ENCODE assay signal across 24 cellular contexts in the genomic region with DNA sequence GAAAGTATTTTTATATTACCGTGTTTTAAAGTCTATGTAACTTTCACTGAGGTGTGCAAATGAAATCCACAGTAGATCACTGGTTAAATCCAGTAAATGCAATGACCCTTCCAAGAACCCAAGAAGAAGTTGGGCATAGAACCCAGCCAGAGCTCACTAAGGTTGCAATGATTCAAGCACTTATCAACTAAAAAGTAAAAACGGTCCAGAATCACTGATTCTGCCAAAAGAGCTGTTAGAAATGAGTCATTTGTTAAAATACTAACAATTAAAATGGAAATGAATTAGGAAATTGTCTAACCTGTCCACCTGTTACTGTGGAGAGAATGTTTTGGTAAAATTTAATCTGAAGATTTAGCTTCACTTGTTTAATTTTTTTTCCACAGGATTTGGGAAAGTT.
DNase-seq lines count a peak whose midpoint lies in the region; ATAC-seq and TF ChIP-seq lines count a peak whose summit lies in the region.
"Had no signal": no experiment of that assay in that cellular context is flagged by ENCODE, and none has a peak within 500 bp of the region (broad histone marks: within the 10 kb centered on the region; RNA-seq: fewer than 3 reads in every experiment).

No MANE protein-coding gene starts in this region.

- H4K20me1 ChIP-seq in OCI-LY1 (ENCODE audit: insufficient read depth, low read length) = no peaks in the 10 kb centered on the region

- H3K4me1 ChIP-seq in OCI-LY1 (ENCODE audit: insufficient read depth, low read length, severe bottlenecking) = peaks cover 24% of the 10 kb centered on the region
- H3K4me1 ChIP-seq: Peyer's patch had no signal

- ATAC-seq in GM21576 (IDR thresholded peaks at IDR 0.05; ENCODE audit: unreplicated experiment) = no peak
- ATAC-seq: A549 had no signal

- H3K9me3 ChIP-seq in OCI-LY1 (ENCODE audit: low read length) = no peaks in the 10 kb centered on the region
- H3K9me3 ChIP-seq: A549, Peyer's patch had no signal

- no peaks in the 10 kb centered on the region for H3K27me3 ChIP-seq in OCI-LY1 (ENCODE audit: insufficient read depth, low read length)
- H3K27me3 ChIP-seq: Peyer's patch had no signal

- H3K36me3 Mint-ChIP-seq in Calu3 (ENCODE audit: insufficient read depth, unreplicated experiment) = no peaks in the 10 kb centered on the region
- H3K36me3 Mint-ChIP-seq in nephron (ENCODE audit: low read depth) = no peaks in the 10 kb centered on the region
- no peaks in the 10 kb centered on the region for H3K36me3 Mint-ChIP-seq in activated naive CD4-positive, alpha-beta T cell treated with anti-CD3 and anti-CD28 coated beads for 36 hours (ENCODE audit: low read depth)
- H3K36me3 Mint-ChIP-seq: CD14-positive monocyte had no signal

- H3K4me2 ChIP-seq in OCI-LY1 (ENCODE audit: low read length) = no peak overlapping the region

- H3K4me1 Mint-ChIP-seq in Calu3 (ENCODE audit: low read depth, unreplicated experiment) (peaks cover 29% of the 10 kb centered on the region), nephron (peaks cover 33% of the 10 kb centered on the region)
- peaks cover 22% of the 10 kb centered on the region for H3K4me1 Mint-ChIP-seq in activated naive CD4-positive, alpha-beta T cell treated with anti-CD3 and anti-CD28 coated beads for 36 hours (ENCODE audit: low read depth)
- H3K4me1 Mint-ChIP-seq: CD14-positive monocyte had no signal

- intact Hi-C loops in Calu3 (cut with micrococcal nuclease; ENCODE audit: unreplicated experiment) = no loop called here
- intact Hi-C loops in activated naive CD4-positive, alpha-beta T cell treated with anti-CD3 and anti-CD28 coated beads for 36 hours (cut with micrococcal nuclease) = loop anchor here (10.0 kb wide), 1 partner anchor 329 kb away; no protein-coding TSS in a partner anchor

- DNase-seq in Calu3 = no peak
- DNase-seq in cerebellar cortex (ENCODE audit: low spot score) = peak; percentile 18
- DNase-seq in stimulated activated CD4-positive, alpha-beta T cell treated with anti-CD3 and anti-CD28 coated beads, Interleukin-2, amount 100 ng/mL, for 48 hours = no peak
- no peak for DNase-seq in activated naive CD4-positive, alpha-beta T cell treated with anti-CD3 and anti-CD28 coated beads for 36 hours
- no peak for DNase-seq in NCI-H345 (lab: John Stamatoyannopoulos, UW)
- DNase-seq: CD8-positive, alpha-beta memory T cell; DND-41; GM23248; H7; KBM-7; MM.1S; NCI-H2029; NCI-H510A; NCI-H69; OCI-M1; Peyer's patch; SIG-M5 had no signal

- CTCF ChIA-PET in Calu3 (lab: Charles Lee) = interaction anchor here (0.7 kb wide), 1 partner anchor 11 kb away, joined by 5 read pairs; no protein-coding TSS in a partner anchor
- CTCF ChIA-PET in activated naive CD4-positive, alpha-beta T cell treated with anti-CD3 and anti-CD28 coated beads for 36 hours (lab: Charles Lee) = no interaction called here

- H3K27ac Mint-ChIP-seq in Calu3 (ENCODE audit: unreplicated experiment) = peak overlapping the region; percentile 73
- peak overlapping the region in 2 of 3 experiments; percentile 30 to 83 for H3K27ac Mint-ChIP-seq in nephron
- H3K27ac Mint-ChIP-seq in activated naive CD4-positive, alpha-beta T cell treated with anti-CD3 and anti-CD28 coated beads for 36 hours = no peak overlapping the region
- H3K27ac Mint-ChIP-seq: B cell; CD14-positive monocyte; CD8-positive, alpha-beta memory T cell had no signal

- H3K36me3 ChIP-seq in OCI-LY1 (ENCODE audit: insufficient read depth, low read length) = no peaks in the 10 kb centered on the region
- H3K36me3 ChIP-seq: Peyer's patch had no signal

- H3K79me2 ChIP-seq in OCI-LY1 (ENCODE audit: insufficient read depth, low read length) = no peaks in the 10 kb centered on the region; the same call in 1 of the 2 replicates

- H3K9me2 ChIP-seq in OCI-LY1 (ENCODE audit: low read depth, low read length) = no peaks in the 10 kb centered on the region

- no TSS peak for BruUV-seq in Calu3 (replicated peaks; lab: Mats Ljungman, UMichigan)

- H3K9me3 Mint-ChIP-seq in Calu3 (ENCODE audit: low read depth, unreplicated experiment) = no peaks in the 10 kb centered on the region
- H3K9me3 Mint-ChIP-seq in nephron = no peaks in the 10 kb centered on the region
- no peaks in the 10 kb centered on the region for H3K9me3 Mint-ChIP-seq in activated naive CD4-positive, alpha-beta T cell treated with anti-CD3 and anti-CD28 coated beads for 36 hours

- H3K4me3 ChIP-seq in OCI-LY1 (ENCODE audit: low read depth, low read length, poor library complexity, severe bottlenecking) = no peak overlapping the region
- H3K4me3 ChIP-seq: A549, GM23248, Peyer's patch had no signal

- no peak for TF ChIP-seq CTCF in Calu3 (IDR thresholded peaks at IDR 0.05; ENCODE audit: unreplicated experiment)
- no peak for TF ChIP-seq CTCF in OCI-LY1 (IDR thresholded peaks at IDR 0.05; ENCODE audit: low read length)
- TF ChIP-seq CTCF in nephron (IDR thresholded peaks at IDR 0.05; ENCODE audit: unreplicated experiment in 3 of 3) = no peak

- no peak overlapping the region for H3K27ac ChIP-seq in OCI-LY1 (ENCODE audit: low read depth, low read length, poor library complexity, severe bottlenecking)
- H3K27ac ChIP-seq: A549, GM23248, Peyer's patch, SK-N-MC had no signal

- H3F3A ChIP-seq in OCI-LY1 (ENCODE audit: insufficient read depth, low read length) = no peaks in the 10 kb centered on the region

- H3K9ac ChIP-seq in OCI-LY1 (ENCODE audit: low read length) = no peak overlapping the region
- H3K9ac ChIP-seq: GM23248 had no signal

- 0 out of 2 replicates have a peak overlapping the region, but pooled peaks have one; percentile 18 for H2AFZ ChIP-seq in OCI-LY1 (ENCODE audit: low read length)

- H3K27me3 Mint-ChIP-seq in Calu3 (ENCODE audit: unreplicated experiment) (no peaks in the 10 kb centered on the region), nephron (ENCODE audit: low read depth) (peaks cover 7% of the 10 kb centered on the region)
- no peaks in the 10 kb centered on the region for H3K27me3 Mint-ChIP-seq in activated naive CD4-positive, alpha-beta T cell treated with anti-CD3 and anti-CD28 coated beads for 36 hours (ENCODE audit: low read depth)
- H3K27me3 Mint-ChIP-seq: B cell; CD8-positive, alpha-beta memory T cell had no signal

- H3K4me3 Mint-ChIP-seq in Calu3 (ENCODE audit: low read depth, unreplicated experiment) (no peak overlapping the region), nephron (no peak overlapping the region)
- no peak overlapping the region for H3K4me3 Mint-ChIP-seq in activated naive CD4-positive, alpha-beta T cell treated with anti-CD3 and anti-CD28 coated beads for 36 hours
- H3K4me3 Mint-ChIP-seq: B cell; CD14-positive monocyte; CD8-positive, alpha-beta memory T cell had no signal
